1 cellular context compared by ENCODE assay signal in genomic region chr11:83819936-83820549, GRCh38.
TF ChIP-seq lines count a peak whose summit lies in the region.

No MANE protein-coding gene starts in this region.

TF ChIP-seq in liver, 16 proteins besides CTCF, POLR2A, EP300 and RAD21 (continued from another document):
- TF ChIP-seq ZBTB33 (IDR thresholded peaks at IDR 0.05): no peak
- TF ChIP-seq NR2F2 (IDR thresholded peaks at IDR 0.05): no peak
- no peak for TF ChIP-seq EGR1 (IDR thresholded peaks at IDR 0.05; ENCODE audit: low read depth in 2 of 2)
TF ChIP-seq in liver: peak in this region for 0.
